ENCODE assay signal across 13 cellular contexts in the genomic region with DNA sequence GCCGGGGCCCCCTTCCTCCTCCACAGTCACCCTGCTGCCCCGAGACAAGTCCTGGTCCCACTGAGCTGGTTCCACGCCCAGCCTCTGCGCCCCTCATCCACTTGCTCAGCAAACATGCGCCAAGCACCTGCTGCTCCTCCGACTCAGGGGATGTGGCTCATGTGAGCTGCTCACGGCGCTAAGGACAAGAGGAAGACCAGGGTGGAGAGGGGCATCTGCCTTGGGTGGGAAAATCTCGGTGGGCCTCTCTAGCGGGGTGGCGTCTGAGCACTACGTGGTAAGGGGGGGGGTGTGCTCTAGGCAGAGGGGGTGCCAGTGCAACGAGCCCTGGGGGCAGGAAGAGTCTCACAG. TPM values are rescaled to one million over a fixed set of nuclear protein-coding genes. Genes with fewer than 3 reads are reported as not detected.
DNase-seq lines count a peak whose midpoint lies in the region; ATAC-seq and TF ChIP-seq lines count a peak whose summit lies in the region.
"Had no signal": no experiment of that assay in that cellular context is flagged by ENCODE, and none has a peak within 500 bp of the region (broad histone marks: within the 10 kb centered on the region; RNA-seq: fewer than 3 reads in every experiment).

No MANE protein-coding gene starts in this region.

- H3K36me3 ChIP-seq in left ventricle myocardium inferior (peaks cover 8% of the 10 kb centered on the region), neural progenitor cell (no peaks in the 10 kb centered on the region), testis (ENCODE audit: low read depth, missing control alignments) (no peaks in the 10 kb centered on the region)
- H3K36me3 ChIP-seq: colonic mucosa had no signal

- peak overlapping the region; percentile 97 for H3K27ac ChIP-seq in left ventricle myocardium inferior (replicated peaks)
- H3K27ac ChIP-seq in neural progenitor cell = peak overlapping the region; percentile 56
- H3K27ac ChIP-seq in testis = no peak overlapping the region
- H3K27ac ChIP-seq: colonic mucosa had no signal

- H3K27me3 ChIP-seq in left ventricle myocardium inferior (ENCODE audit: low read depth) (no peaks in the 10 kb centered on the region), neural progenitor cell (no peaks in the 10 kb centered on the region), testis (no peaks in the 10 kb centered on the region)

- H3K79me2 ChIP-seq in neural progenitor cell (ENCODE audit: low read depth) = peaks cover 87% of the 10 kb centered on the region

- H3K27me3 Mint-ChIP-seq in neural progenitor cell (ENCODE audit: insufficient read depth, low read depth) = no peaks in the 10 kb centered on the region

- 83 to 89% methylated on average over 13 of the region's 13 CpGs for WGBS in testis, 2 donors

- H3K27ac Mint-ChIP-seq in neural progenitor cell = no peak overlapping the region
- H3K27ac Mint-ChIP-seq: activated naive CD8-positive, alpha-beta T cell treated with anti-CD3 and anti-CD28 coated beads, Interleukin-2, amount 10 ng/mL, durations not matched to agents 7 days and 5 days; natural killer cell treated with Interleukin-12 subunit alpha and Interleukin-12 subunit beta and Interleukin-15 and Interleukin-18, amount 100 ng/mL, for 72 hours had no signal

- no peak for ATAC-seq in left ventricle myocardium superior
- no peak for ATAC-seq in GM18861 (IDR thresholded peaks at IDR 0.05; ENCODE audit: unreplicated experiment)
- ATAC-seq: natural killer cell treated with Interleukin-12 subunit alpha and Interleukin-12 subunit beta and Interleukin-15 and Interleukin-18, amount 100 ng/mL, for 72 hours had no signal

- TF ChIP-seq CTCF in left ventricle myocardium inferior (IDR thresholded peaks at IDR 0.05; ENCODE audit: borderline replicate concordance) (no peak), epithelial cell of esophagus (IDR thresholded peaks at IDR 0.05; ENCODE audit: insufficient read depth, low read depth, low read length, missing control alignments) (no peak), neural progenitor cell (IDR thresholded peaks at IDR 0.05) (no peak), testis (IDR thresholded peaks at IDR 0.05) (no peak)

- no peaks in the 10 kb centered on the region for H3K9me3 Mint-ChIP-seq in neural progenitor cell
- H3K9me3 Mint-ChIP-seq: activated naive CD8-positive, alpha-beta T cell treated with anti-CD3 and anti-CD28 coated beads, Interleukin-2, amount 10 ng/mL, durations not matched to agents 7 days and 5 days; natural killer cell treated with Interleukin-12 subunit alpha and Interleukin-12 subunit beta and Interleukin-15 and Interleukin-18, amount 100 ng/mL, for 72 hours had no signal

- H3K9ac ChIP-seq in neural progenitor cell = no peak overlapping the region

- H3K4me1 Mint-ChIP-seq in neural progenitor cell = peaks cover 26% of the 10 kb centered on the region
- H3K4me1 Mint-ChIP-seq: activated naive CD8-positive, alpha-beta T cell treated with anti-CD3 and anti-CD28 coated beads, Interleukin-2, amount 10 ng/mL, durations not matched to agents 7 days and 5 days had no signal

- peak overlapping the region; percentile 57 for H3K4me3 Mint-ChIP-seq in neural progenitor cell
- H3K4me3 Mint-ChIP-seq: activated naive CD8-positive, alpha-beta T cell treated with anti-CD3 and anti-CD28 coated beads, Interleukin-2, amount 10 ng/mL, durations not matched to agents 7 days and 5 days; natural killer cell treated with Interleukin-12 subunit alpha and Interleukin-12 subunit beta and Interleukin-15 and Interleukin-18, amount 100 ng/mL, for 72 hours had no signal

- H3K4me3 ChIP-seq in left ventricle myocardium inferior = peak overlapping the region; percentile 11
- peak overlapping the region; percentile 94 for H3K4me3 ChIP-seq in epithelial cell of esophagus (ENCODE audit: low read length)
- H3K4me3 ChIP-seq in neural progenitor cell = no peak overlapping the region
- H3K4me3 ChIP-seq in testis = no peak overlapping the region
- H3K4me3 ChIP-seq: colonic mucosa had no signal

- TF ChIP-seq POLR2A in testis (IDR thresholded peaks at IDR 0.05) = no peak

- peaks cover 49% of the 10 kb centered on the region for H3F3A ChIP-seq in neural progenitor cell (ENCODE audit: low read depth)

- H3K9me3 ChIP-seq in left ventricle myocardium inferior (replicated peaks) (no peaks in the 10 kb centered on the region), neural progenitor cell (ENCODE audit: low read depth) (no peaks in the 10 kb centered on the region), testis (no peaks in the 10 kb centered on the region)
- H3K9me3 ChIP-seq: colonic mucosa had no signal

- peaks cover 82% of the 10 kb centered on the region for H4K20me1 ChIP-seq in neural progenitor cell (ENCODE audit: low read depth)

- no peak for DNase-seq in left ventricle myocardium inferior
- DNase-seq in left ventricle myocardium superior = no peak
- DNase-seq in epithelial cell of esophagus (ENCODE audit: low read depth) = no peak
- no peak for DNase-seq in neural progenitor cell (ENCODE audit: low spot score)
- no peak for DNase-seq in testis
- DNase-seq in globus pallidus (ENCODE audit: low spot score) = no peak
- DNase-seq in T-helper 9 cell = no peak
- DNase-seq: activated CD8-positive, alpha-beta memory T cell treated with anti-CD3 and anti-CD28 coated beads, Interleukin-2, amount 50 U/mL, for 48 hours; activated naive CD8-positive, alpha-beta T cell treated with anti-CD3 and anti-CD28 coated beads, Interleukin-2, amount 10 ng/mL, durations not matched to agents 7 days and 5 days; colonic mucosa; KG1 had no signal

- H2AFZ ChIP-seq in neural progenitor cell (replicated peaks) = no peak overlapping the region

- no peaks in the 10 kb centered on the region for H3K36me3 Mint-ChIP-seq in neural progenitor cell
- H3K36me3 Mint-ChIP-seq: activated naive CD8-positive, alpha-beta T cell treated with anti-CD3 and anti-CD28 coated beads, Interleukin-2, amount 10 ng/mL, durations not matched to agents 7 days and 5 days; natural killer cell treated with Interleukin-12 subunit alpha and Interleukin-12 subunit beta and Interleukin-15 and Interleukin-18, amount 100 ng/mL, for 72 hours had no signal

- H3K4me1 ChIP-seq in left ventricle myocardium inferior (peaks cover 93% of the 10 kb centered on the region), neural progenitor cell (peaks cover 69% of the 10 kb centered on the region), testis (peaks cover 40% of the 10 kb centered on the region)

- H3K4me2 ChIP-seq in neural progenitor cell = peak overlapping the region; percentile 40

- intact Hi-C loops in left ventricle myocardium inferior (cut with micrococcal nuclease) (no loop called here), left ventricle myocardium superior (cut with micrococcal nuclease) (no loop called here), testis (cut with DNase I; ENCODE audit: low total_unique reads) (no loop called here)

RNA-seq across cellular contexts. Expression of gene LAMA5, which starts 4.5 kb away (rescaled TPM):
- total RNA-seq in left ventricle myocardium inferior (70.9 TPM), left ventricle myocardium superior (110 TPM), neural progenitor cell (ENCODE audit: low replicate concordance) (12.1 and 63.9 TPM in 2 replicates), testis (100 to 1,000 TPM; 121 to 144 TPM)
- 33.2 TPM for polyA plus RNA-seq in testis (ENCODE audit: insufficient read depth, low read depth, low replicate concordance)

RNA-seq across cellular contexts. Expression of gene RPS21, which starts 24.3 kb away (rescaled TPM):
- 661 TPM for total RNA-seq in left ventricle myocardium inferior
- total RNA-seq in left ventricle myocardium superior = 693 TPM
- 1,629 and 1,765 TPM in 2 replicates for total RNA-seq in neural progenitor cell (ENCODE audit: low replicate concordance)
- 1,000 to 10,000 TPM in 1 of 2 donors, 100 to 1,000 TPM in 1; 548 to 1,387 TPM for total RNA-seq in testis
- polyA plus RNA-seq in testis (ENCODE audit: insufficient read depth, low read depth, low replicate concordance) = 1,052 TPM

RNA-seq across cellular contexts. Expression of gene CABLES2, which starts 44.5 kb away (rescaled TPM):
- 12.0 TPM for total RNA-seq in left ventricle myocardium inferior
- 19.1 TPM for total RNA-seq in left ventricle myocardium superior
- 8.1 and 13.8 TPM in 2 replicates for total RNA-seq in neural progenitor cell (ENCODE audit: low replicate concordance)
- 10 to 100 TPM; 51.0 to 58.6 TPM for total RNA-seq in testis
- polyA plus RNA-seq in testis (ENCODE audit: insufficient read depth, low read depth, low replicate concordance) = 83.0 TPM

RNA-seq across cellular contexts. Expression of gene ADRM1, which starts 59.8 kb away (rescaled TPM):
- total RNA-seq in left ventricle myocardium inferior (70.5 TPM), left ventricle myocardium superior (75.5 TPM), neural progenitor cell (ENCODE audit: low replicate concordance) (52.3 and 96.3 TPM in 2 replicates), testis (100 to 1,000 TPM; 283 to 286 TPM)
- 191 TPM for polyA plus RNA-seq in testis (ENCODE audit: insufficient read depth, low read depth, low replicate concordance)

Comparison
In these comparisons a context has a peak if more than half of its experiments do, and no peak if none do; other contexts are left out.
1. H3K27ac ChIP-seq: peak in left ventricle myocardium inferior (single experiment) and neural progenitor cell (single experiment); none in testis (0 of 2).
2. H3K4me3 ChIP-seq: peak in left ventricle myocardium inferior (single experiment) and epithelial cell of esophagus (single experiment); none in neural progenitor cell (single experiment) and testis (0 of 2).